In genomic region chr1:154990276-154990675, GRCh38 we compare ENCODE assay signal across 22 cellular contexts. TPM values are rescaled to one million over a fixed set of nuclear protein-coding genes. Genes with fewer than 3 reads are reported as not detected.
DNase-seq lines count a peak whose midpoint lies in the region; ATAC-seq and TF ChIP-seq lines count a peak whose summit lies in the region.
"Had no signal": no experiment of that assay in that cellular context is flagged by ENCODE, and none has a peak within 500 bp of the region (broad histone marks: within the 10 kb centered on the region; RNA-seq: fewer than 3 reads in every experiment).

No MANE protein-coding gene starts in this region.

- no peak overlapping the region for H4K91ac ChIP-seq in neuronal stem cell (ENCODE audit: low read depth, low read length, poor library complexity)

- H3K4me2 ChIP-seq in neuronal stem cell (ENCODE audit: insufficient read depth, low read length, poor library complexity, severe bottlenecking): no peak overlapping the region
- H3K4me2 ChIP-seq: BLaER1 treated with 17β-estradiol and CSF1 and Interleukin-3, amounts not matched to agents 10 nM and 100 nM had no signal

- H3K27me3 Mint-ChIP-seq in chondrocyte (ENCODE audit: low read depth): no peaks in the 10 kb centered on the region

- H3K4ac ChIP-seq in neuronal stem cell (ENCODE audit: low read length): no peak overlapping the region

- DNase-seq in RWPE1 (ENCODE audit: low spot score) (no peak), chondrocyte (ENCODE audit: low spot score) (peak; percentile 92), neuronal stem cell (ENCODE audit: low spot score) (no peak), SW 1271 (lab: John Stamatoyannopoulos, UW) (no peak)
- DNase-seq: Calu3; CD8-positive, alpha-beta T cell; GF-D8; GM23248; HCEC 1CT; MM.1S; NCI-H1092; NCI-H146; NCI-H2029 treated with DMSO at 0.1 percent for 48 hours; NCI-H2171 treated with DMSO at 0.1 percent for 48 hours; NCI-H446 treated with DMSO at 0.1 percent for 48 hours; NK-92 treated with Interleukin-12 subunit alpha and Interleukin-12 subunit beta, amount 100 ng/mL, for 24 hours; SIG-M5 had no signal

- no peak overlapping the region for H2BK15ac ChIP-seq in neuronal stem cell (ENCODE audit: low read length)

- H2BK120ac ChIP-seq in neuronal stem cell (ENCODE audit: low read depth, low read length): no peak overlapping the region

- no peak overlapping the region for H3K23ac ChIP-seq in neuronal stem cell (ENCODE audit: low read depth, low read length, poor library complexity)

- H3K27me3 ChIP-seq in neuronal stem cell (ENCODE audit: control insufficient read depth in 3 of 3, insufficient read depth in 3 of 3, low read depth in 1 of 3, low read length in 3 of 3): no peaks in the 10 kb centered on the region
- H3K27me3 ChIP-seq: BLaER1 treated with 17β-estradiol and CSF1 and Interleukin-3, amounts not matched to agents 10 nM and 100 nM had no signal

- H3K9ac ChIP-seq in neuronal stem cell (ENCODE audit: low read depth, low read length, poor library complexity): no peak overlapping the region
- H3K9ac ChIP-seq: GM23248 had no signal

- no peak overlapping the region for H3K18ac ChIP-seq in neuronal stem cell (ENCODE audit: low read length)

- no peak overlapping the region for H3K27ac Mint-ChIP-seq in chondrocyte (ENCODE audit: unreplicated experiment)
- H3K27ac Mint-ChIP-seq: CD8-positive, alpha-beta T cell had no signal

- no peak overlapping the region for H2BK12ac ChIP-seq in neuronal stem cell (ENCODE audit: low read length)

- CTCF ChIA-PET in RWPE1 (lab: Yijun Ruan, JAX): interaction anchor here (0.5 to 1.1 kb wide), 4 partner anchors 10 to 537 kb away, joined by 3 to 5 read pairs (median 4); partner anchors contain the start of gene PBXIP1

- TF ChIP-seq CTCF in RWPE1 (conservative IDR thresholded peaks at IDR 0.05; ENCODE audit: low read depth) (no peak), chondrocyte (IDR thresholded peaks at IDR 0.05) (no peak)

- H3K14ac ChIP-seq in neuronal stem cell (ENCODE audit: low read length): no peak overlapping the region

- H3K4me3 ChIP-seq in neuronal stem cell (ENCODE audit: low read length in 2 of 2): peak overlapping the region in 1 of 2 donors; percentile 4
- H3K4me3 ChIP-seq: BLaER1 treated with 17β-estradiol and CSF1 and Interleukin-3, amounts not matched to agents 10 nM and 100 nM; GM12878; GM23248 had no signal

- no peak overlapping the region for H4K8ac ChIP-seq in neuronal stem cell (ENCODE audit: low read depth, low read length)

- H3K79me1 ChIP-seq in neuronal stem cell (ENCODE audit: low read depth, low read length): peaks cover 5% of the 10 kb centered on the region

- H3K36me3 ChIP-seq in neuronal stem cell (replicated peaks in 1 of 2; ENCODE audit: control insufficient read depth in 2 of 2, insufficient read depth in 2 of 2, low read length in 2 of 2): peaks cover 38 to 66% of the 10 kb centered on the region in 2 donors

- H2BK5ac ChIP-seq in neuronal stem cell (ENCODE audit: low read length): peak overlapping the region; percentile 29

- peaks cover 4% of the 10 kb centered on the region for H3K4me1 Mint-ChIP-seq in chondrocyte (ENCODE audit: low read depth)

- peak overlapping the region; percentile 54 for H3K27ac ChIP-seq in RWPE1
- H3K27ac ChIP-seq in neuronal stem cell (replicated peaks; ENCODE audit: low read length): no peak overlapping the region
- H3K27ac ChIP-seq: BLaER1 treated with 17β-estradiol and CSF1 and Interleukin-3, amounts not matched to agents 10 nM and 100 nM; GM23248 had no signal

- H2AK5ac ChIP-seq in neuronal stem cell (ENCODE audit: low read depth, low read length): no peak overlapping the region

- no peaks in the 10 kb centered on the region for H3K9me3 ChIP-seq in neuronal stem cell (replicated peaks in 1 of 2; ENCODE audit: control insufficient read depth in 2 of 2, insufficient read depth in 1 of 2, low read depth in 1 of 2, low read length in 2 of 2)
- H3K9me3 ChIP-seq: BLaER1 treated with 17β-estradiol and CSF1 and Interleukin-3, amounts not matched to agents 10 nM and 100 nM had no signal

- WGBS in neuronal stem cell (ENCODE audit: extremely low coverage in 2 of 2, insufficient read length in 2 of 2, insufficient replicate concordance in 1 of 2), 2 donors: no CpG with 5 or more reads among the region's 8 CpGs

- no peak overlapping the region for H3K4me3 Mint-ChIP-seq in chondrocyte (ENCODE audit: unreplicated experiment)
- H3K4me3 Mint-ChIP-seq: CD8-positive, alpha-beta T cell had no signal

- no peak overlapping the region for H2AFZ ChIP-seq in neuronal stem cell (ENCODE audit: low read length)
- H2AFZ ChIP-seq: GM23248 had no signal

- H3K4me1 ChIP-seq in neuronal stem cell (ENCODE audit: control insufficient read depth in 2 of 2, insufficient read depth in 1 of 2, low read depth in 1 of 2, low read length in 2 of 2): peaks cover 6% of the 10 kb centered on the region in 2 donors

- ATAC-seq in GM21447 (IDR thresholded peaks at IDR 0.05; ENCODE audit: unreplicated experiment) (no peak), GM18498 (IDR thresholded peaks at IDR 0.05; ENCODE audit: unreplicated experiment) (no peak)
- ATAC-seq: CD8-positive, alpha-beta T cell; GM12878 had no signal

- POLR2A ChIA-PET in RWPE1 (lab: Yijun Ruan, JAX; ENCODE audit: low non-redundant PET): no interaction called here

- H3K9me3 Mint-ChIP-seq in chondrocyte (ENCODE audit: low read depth): no peaks in the 10 kb centered on the region
- H3K9me3 Mint-ChIP-seq: CD8-positive, alpha-beta T cell had no signal

- H3K36me3 Mint-ChIP-seq in chondrocyte (ENCODE audit: low read depth): peaks cover 7% of the 10 kb centered on the region

RNA-seq across cellular contexts. Expression of gene LENEP, which starts 3.1 kb away (rescaled TPM):
- total RNA-seq in chondrocyte: 0.72 to 0.85 TPM in 2 of 3 replicates, not detected in the other
- not detected for polyA plus RNA-seq in neuronal stem cell (2013, experiment 1 of 2)
- polyA plus RNA-seq in neuronal stem cell (2013, experiment 2 of 2): 0.10 TPM
- total RNA-seq: CD8-positive, alpha-beta T cell; GM23248; LHCN-M2 had no signal
- polyA plus RNA-seq: GM12878, GM23248 had no signal

RNA-seq across cellular contexts. Expression of gene FLAD1, which starts 7.1 kb away (rescaled TPM):
- 23.0 to 30.8 TPM (median 28.7 TPM) in 3 replicates for total RNA-seq in chondrocyte
- 42.3 TPM for polyA plus RNA-seq in neuronal stem cell (2013, experiment 1 of 2)
- 41.1 TPM for polyA plus RNA-seq in neuronal stem cell (2013, experiment 2 of 2)

RNA-seq across cellular contexts. Expression of gene ZBTB7B, which starts 12.3 kb away (rescaled TPM):
- total RNA-seq in chondrocyte: 34.8 to 42.9 TPM (median 41.1 TPM) in 3 replicates
- 5.5 TPM for polyA plus RNA-seq in neuronal stem cell (2013, experiment 1 of 2)
- polyA plus RNA-seq in neuronal stem cell (2013, experiment 2 of 2): 5.6 TPM

RNA-seq across cellular contexts. Expression of gene CKS1B, which starts 15.8 kb away (rescaled TPM):
- 23.2 to 34.0 TPM (median 26.8 TPM) in 3 replicates for total RNA-seq in chondrocyte
- 629 TPM for polyA plus RNA-seq in neuronal stem cell (2013, experiment 1 of 2)
- polyA plus RNA-seq in neuronal stem cell (2013, experiment 2 of 2): 633 TPM

RNA-seq across cellular contexts. Expression of gene SHC1, which starts 19.7 kb away (rescaled TPM):
- 251 to 316 TPM (median 256 TPM) in 3 replicates for total RNA-seq in chondrocyte
- 95.8 TPM for polyA plus RNA-seq in neuronal stem cell (2013, experiment 1 of 2)
- 97.1 TPM for polyA plus RNA-seq in neuronal stem cell (2013, experiment 2 of 2)
